Comparison of ENCODE assay signal across 8 cellular contexts in the genomic region with DNA sequence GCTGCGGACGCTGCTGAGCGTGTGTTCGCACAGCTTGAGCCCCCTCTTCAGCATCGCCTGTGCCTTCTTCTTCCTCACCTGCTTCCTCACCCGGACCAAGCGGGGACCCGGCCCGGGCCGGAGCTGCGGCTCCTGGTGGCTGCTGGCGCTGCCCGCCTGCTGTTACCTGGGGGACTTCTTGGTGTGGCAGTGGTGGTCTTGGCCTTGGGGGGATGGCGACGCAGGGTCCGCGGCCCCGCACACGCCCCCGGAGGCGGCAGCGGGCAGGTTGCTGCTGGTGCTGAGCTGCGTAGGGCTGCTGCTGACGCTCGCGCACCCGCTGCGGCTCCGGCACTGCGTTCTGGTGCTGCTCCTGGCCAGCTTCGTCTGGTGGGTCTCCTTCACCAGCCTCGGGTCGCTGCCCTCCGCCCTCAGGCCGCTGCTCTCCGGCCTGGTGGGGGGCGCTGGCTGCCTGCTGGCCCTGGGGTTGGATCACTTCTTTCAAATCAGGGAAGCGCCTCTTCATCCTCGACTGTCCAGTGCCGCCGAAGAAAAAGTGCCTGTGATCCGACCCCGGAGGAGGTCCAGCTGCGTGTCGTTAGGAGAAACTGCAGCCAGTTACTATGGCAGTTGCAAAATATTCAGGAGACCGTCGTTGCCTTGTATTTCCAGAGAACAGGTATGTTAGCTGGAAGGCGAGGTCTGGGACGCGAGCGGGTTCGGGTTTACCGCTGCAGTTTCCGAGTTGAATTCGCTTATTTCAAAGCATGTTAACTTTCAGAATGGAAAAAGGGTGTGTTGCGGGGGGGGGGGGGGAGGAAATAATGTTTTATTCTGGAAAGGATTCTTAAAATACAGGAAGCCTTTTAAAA. TPM values are rescaled to one million over a fixed set of nuclear protein-coding genes. Genes with fewer than 3 reads are reported as not detected.
DNase-seq lines count a peak whose midpoint lies in the region; ATAC-seq and TF ChIP-seq lines count a peak whose summit lies in the region.

No MANE protein-coding gene starts in this region.

- TF ChIP-seq CTCF in spleen (IDR thresholded peaks at IDR 0.05 in 8 of 11, conservative IDR thresholded peaks at IDR 0.05 in 3 of 11): peak in 5 of 11 experiments; percentile 10 to 39 (median 21)

- no peaks in the 10 kb centered on the region for H3K9me3 ChIP-seq in CD8-positive, alpha-beta memory T cell (ENCODE audit: low read length)
- H3K9me3 ChIP-seq in iPS-20b (ENCODE audit: insufficient read depth, low read depth, low read length): no peaks in the 10 kb centered on the region
- H3K9me3 ChIP-seq in spleen: no peaks in the 10 kb centered on the region

- no peaks in the 10 kb centered on the region for H3K9me3 Mint-ChIP-seq in CD8-positive, alpha-beta memory T cell
- H3K9me3 Mint-ChIP-seq in T-cell: no peaks in the 10 kb centered on the region

- H3K27ac ChIP-seq in CD8-positive, alpha-beta memory T cell (ENCODE audit: low read depth, low read length): peak overlapping the region; percentile 77
- H3K27ac ChIP-seq in iPS-20b (ENCODE audit: low read length) (no peak overlapping the region), spleen (peak overlapping the region; percentile 85 to 96 (median 94))

- no peaks in the 10 kb centered on the region for H3K27me3 ChIP-seq in CD8-positive, alpha-beta memory T cell (ENCODE audit: insufficient read depth, low read length, poor library complexity, severe bottlenecking)
- H3K27me3 ChIP-seq in iPS-20b (ENCODE audit: insufficient read depth, low read length) (peaks cover 41% of the 10 kb centered on the region), spleen (replicated peaks in 1 of 7) (peaks cover 0 to 55% (median 22%) of the 10 kb centered on the region in 7 donors)

- CTCF ChIA-PET in CD8-positive, alpha-beta memory T cell (lab: Charles Lee): interaction anchor here (0.7 to 3.2 kb wide), 40 partner anchors 9 to 431 kb away, joined by 3 to 33 read pairs (median 4); a partner anchor contains a TSS
- CTCF ChIA-PET in T-cell (lab: Charles Lee): interaction anchor here (0.6 to 3.2 kb wide), 19 partner anchors 9 to 263 kb away, joined by 3 to 28 read pairs (median 4); no protein-coding TSS in a partner anchor

- H3K4me1 Mint-ChIP-seq in CD8-positive, alpha-beta memory T cell: peaks cover 60 to 74% (median 62%) of the 10 kb centered on the region in 3 donors
- H3K4me1 Mint-ChIP-seq in T-cell: peaks cover 53 to 62% (median 60%) of the 10 kb centered on the region in 3 donors

- peaks cover 46% of the 10 kb centered on the region for H3K4me1 ChIP-seq in CD8-positive, alpha-beta memory T cell (ENCODE audit: insufficient read depth, low read length)
- H3K4me1 ChIP-seq in iPS-20b (ENCODE audit: insufficient read depth, low read length) (peaks cover 15% of the 10 kb centered on the region; the same call in 1 of the 2 replicates), spleen (peaks cover 11 to 71% (median 29%) of the 10 kb centered on the region in 6 donors)

- peak overlapping the region; percentile 79 for H3K4me3 ChIP-seq in CD8-positive, alpha-beta memory T cell (ENCODE audit: low read length)
- H3K4me3 ChIP-seq in iPS-20b (ENCODE audit: low read length) (peak overlapping the region; percentile 91), spleen (peak overlapping the region; percentile 53 to 90 (median 76))

- peak overlapping the region; percentile 87 to 96 (median 92) for H3K4me3 Mint-ChIP-seq in CD8-positive, alpha-beta memory T cell
- peak overlapping the region; percentile 85 to 87 (median 86) for H3K4me3 Mint-ChIP-seq in T-cell

- peak overlapping the region; percentile 67 to 94 (median 88) for H3K27ac Mint-ChIP-seq in CD8-positive, alpha-beta memory T cell
- H3K27ac Mint-ChIP-seq in T-cell: peak overlapping the region; percentile 64 to 72

- 0 to 1% (median 1%) methylated on average over 26 to 56 of the region's 56 CpGs for WGBS in spleen, 5 donors

- peaks cover 3 to 54% (median 12%) of the 10 kb centered on the region in 3 donors for H3K36me3 Mint-ChIP-seq in CD8-positive, alpha-beta memory T cell
- H3K36me3 Mint-ChIP-seq in T-cell: peaks cover 28% of the 10 kb centered on the region

- intact Hi-C loops in spleen (cut with DNase I; ENCODE audit: low total_unique reads): loop anchor here (5.0 to 10.0 kb wide), 2 partner anchors 107 to 260 kb away; no protein-coding TSS in a partner anchor

- H3K9ac ChIP-seq in iPS-20b (ENCODE audit: low read depth, low read length): peak overlapping the region; percentile 79

- no peaks in the 10 kb centered on the region for H3K36me3 ChIP-seq in CD8-positive, alpha-beta memory T cell (ENCODE audit: insufficient read depth, low read length)
- H3K36me3 ChIP-seq in iPS-20b (ENCODE audit: insufficient read depth, low read depth, low read length): no peaks in the 10 kb centered on the region
- no peaks in the 10 kb centered on the region for H3K36me3 ChIP-seq in spleen

- H3K27me3 Mint-ChIP-seq in CD8-positive, alpha-beta memory T cell: peaks cover 2 to 6% of the 10 kb centered on the region in 2 donors
- H3K27me3 Mint-ChIP-seq in T-cell: no peaks in the 10 kb centered on the region

- POLR2A ChIA-PET in CD8-positive, alpha-beta memory T cell (lab: Charles Lee): interaction anchor here (0.6 to 3.7 kb wide), 23 partner anchors 9 to 247 kb away, joined by 3 to 53 read pairs (median 6); a partner anchor contains a TSS
- POLR2A ChIA-PET in T-cell (lab: Charles Lee): interaction anchor here (0.5 to 3.1 kb wide), 17 partner anchors 9 to 248 kb away, joined by 3 to 15 read pairs (median 3); a partner anchor contains a TSS

- ATAC-seq in GM19463 (IDR thresholded peaks at IDR 0.05; ENCODE audit: unreplicated experiment) (peak; percentile 24), HG03521 (IDR thresholded peaks at IDR 0.05; ENCODE audit: unreplicated experiment) (peak; percentile 32), T-cell (replicated peaks in 1 of 4) (peak; percentile 53 to 64 (median 56))

- DNase-seq in CD8-positive, alpha-beta memory T cell: peak in 3 of 5 donors; percentile 4 to 71 (median 51)
- DNase-seq in T-cell (peak in 32 of 34 experiments; percentile 23 to 68 (median 46)), astrocyte of the hippocampus (ENCODE audit: low read depth, low spot score) (peak; percentile 63), spleen (peak; percentile 92), cerebellar nuclear complex (lab: John Stamatoyannopoulos, UW) (no peak)

- TF ChIP-seq POLR2A in spleen (IDR thresholded peaks at IDR 0.05): no peak

RNA-seq across cellular contexts. Expression of a gene that starts 1.0 kb away (rescaled TPM):
- 10 to 100 TPM; 47.0 to 47.2 TPM for total RNA-seq in CD8-positive, alpha-beta memory T cell
- 39.8 TPM for polyA plus RNA-seq in CD8-positive, alpha-beta memory T cell
- 100 to 1,000 TPM; 130 to 162 (median 143) TPM for total RNA-seq in T-cell
- 10 to 100 TPM; 19.8 to 78.7 (median 40.0) TPM for total RNA-seq in spleen
- 1 to 10 TPM; 1.7 to 4.0 (median 2.5) TPM for polyA plus RNA-seq in spleen

Comparison
In these comparisons a context has a peak if more than half of its experiments do, and no peak if none do; other contexts are left out.
1. DNase-seq: peak in CD8-positive, alpha-beta memory T cell (3 of 5), T-cell (32 of 34), astrocyte of the hippocampus (single experiment) and spleen (single experiment); none in cerebellar nuclear complex (0 of 2).
2. Peak in every context shown above with its lines, with median percentiles within 50 percentile points of each other: H3K4me3 ChIP-seq and ATAC-seq.